12 cellular contexts compared by ENCODE assay signal in the genomic region with DNA sequence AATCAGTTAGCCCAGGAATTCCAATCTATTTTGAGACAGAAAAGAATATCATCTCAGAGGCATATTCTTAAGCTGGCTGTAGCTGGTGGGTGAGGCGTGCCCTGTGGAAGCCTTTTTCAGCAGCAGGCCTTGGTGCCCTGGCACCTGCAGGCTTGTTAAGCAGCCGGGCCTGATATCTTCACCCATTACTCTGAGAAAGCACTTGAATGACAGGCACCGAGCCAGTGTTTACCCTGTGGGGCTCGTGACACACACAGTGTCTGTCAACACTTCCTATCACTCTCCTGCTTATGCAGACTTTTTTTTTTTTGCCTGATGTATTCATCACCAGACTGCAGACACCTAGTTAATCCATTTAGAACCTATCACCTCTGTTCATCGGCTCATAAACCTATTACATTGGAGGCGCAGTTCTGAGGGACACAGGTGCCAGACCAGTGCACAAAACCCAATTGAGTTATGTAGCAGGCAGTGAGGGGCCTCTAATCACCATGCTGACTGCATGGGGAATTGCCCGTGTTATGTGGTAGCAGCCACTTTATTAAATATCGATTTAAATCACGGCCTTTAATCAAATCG.
A peak's percentile ranks its signal among the peaks of the same experiment; 100 is the strongest.
DNase-seq lines count a peak whose midpoint lies in the region; ATAC-seq and TF ChIP-seq lines count a peak whose summit lies in the region.
"Had no signal": no experiment of that assay in that cellular context is flagged by ENCODE, and none has a peak within 500 bp of the region (broad histone marks: within the 10 kb centered on the region; RNA-seq: fewer than 3 reads in every experiment).

No MANE protein-coding gene starts in this region.

- no peak overlapping the region for H3K27ac ChIP-seq in thyroid gland
- H3K27ac ChIP-seq: brain microvascular endothelial cell, parathyroid adenoma, testis had no signal

- DNase-seq in NCI-H1105 treated with DMSO at 0.1 percent for 48 hours (lab: John Stamatoyannopoulos, UW) (peak; percentile 97), NCI-H748 treated with DMSO at 0.1 percent for 48 hours (lab: John Stamatoyannopoulos, UW) (peak; percentile 93), Right ventricle myocardium inferior (ENCODE audit: missing footprints) (peak; percentile 75), thyroid gland (peak; percentile 71 to 83), foreskin fibroblast (no peak), EL (no peak)
- DNase-seq: activated T-cell treated with anti-CD3 and anti-CD28 coated beads, Interleukin-2, amount 50 U/mL, for 4 hours; brain microvascular endothelial cell; testis had no signal

- no peak for TF ChIP-seq CTCF in thyroid gland (IDR thresholded peaks at IDR 0.05)
- TF ChIP-seq CTCF in foreskin fibroblast (IDR thresholded peaks at IDR 0.05; ENCODE audit: low read depth, low read length) = no peak

- H3K4me3 ChIP-seq in thyroid gland (replicated peaks in 1 of 3) = no peak overlapping the region
- H3K4me3 ChIP-seq in foreskin fibroblast (ENCODE audit: low read depth in 1 of 2, low read length in 2 of 2) = no peak overlapping the region
- H3K4me3 ChIP-seq: K562 had no signal

- H3K9me3 ChIP-seq in thyroid gland = no peaks in the 10 kb centered on the region
- H3K9me3 ChIP-seq: testis had no signal

- H3K4me1 ChIP-seq in thyroid gland = no peaks in the 10 kb centered on the region
- H3K4me1 ChIP-seq: parathyroid adenoma, testis had no signal

- ATAC-seq in Right ventricle myocardium inferior (peak; percentile 96), GM18858 (IDR thresholded peaks at IDR 0.05; ENCODE audit: unreplicated experiment) (no peak)
- ATAC-seq: activated T-cell treated with anti-CD3 and anti-CD28 coated beads, Interleukin-2, amount 50 U/mL, for 4 hours; K562 had no signal

- TF ChIP-seq POLR2A in thyroid gland (IDR thresholded peaks at IDR 0.05) = no peak

- H3K27me3 ChIP-seq in thyroid gland = no peaks in the 10 kb centered on the region
- H3K27me3 ChIP-seq: brain microvascular endothelial cell, testis had no signal

- intact Hi-C loops in Right ventricle myocardium inferior (cut with DNase I) = loop anchor here (2.0 kb wide), 1 partner anchor 37 kb away; no protein-coding TSS in a partner anchor
- intact Hi-C loops in thyroid gland (cut with DNase I) = no loop called here

- WGBS in thyroid gland, 2 donors = 57 to 63% methylated on average over 10 of the region's 10 CpGs

- H3K36me3 ChIP-seq in thyroid gland = no peaks in the 10 kb centered on the region
- H3K36me3 ChIP-seq: brain microvascular endothelial cell had no signal

Comparison
In these comparisons a context has a peak if more than half of its experiments do, and no peak if none do; other contexts are left out.
1. DNase-seq: peak in NCI-H1105 treated with DMSO at 0.1 percent for 48 hours (single experiment), NCI-H748 treated with DMSO at 0.1 percent for 48 hours (single experiment), Right ventricle myocardium inferior (single experiment) and thyroid gland (2 of 2); none in foreskin fibroblast (0 of 2) and EL (single experiment).